8 cellular contexts compared by ENCODE assay signal in genomic region chr7:100888988-100889760, GRCh38. TPM values are rescaled to one million over a fixed set of nuclear protein-coding genes. Genes with fewer than 3 reads are reported as not detected.
A peak's percentile ranks its signal among the peaks of the same experiment; 100 is the strongest.
DNase-seq lines count a peak whose midpoint lies in the region; ATAC-seq and TF ChIP-seq lines count a peak whose summit lies in the region.

Gene UFSP1 (minus strand): TSS chr7:100889715. CDS start chr7:100889271, 444 bp downstream.

- H3K27ac ChIP-seq in AG04450 (ENCODE audit: low read depth, low read length) (peak within 1 kb of the TSS; percentile 75), gastrocnemius medialis (peak within 1 kb of the TSS; percentile 95 to 99 (median 97))

- CTCF ChIA-PET in AG04450 (lab: Charles Lee) = interaction anchor here (0.5 to 1.4 kb wide), 8 partner anchors 9 to 1437 kb away, joined by 3 to 13 read pairs (median 6); partner anchors contain the start of gene POP7
- CTCF ChIA-PET in activated CD4-positive, alpha-beta memory T cell treated with anti-CD3 and anti-CD28 coated beads for 36 hours (lab: Charles Lee) = interaction anchor here (0.6 to 3.1 kb wide), 15 partner anchors 9 to 355 kb away, joined by 3 to 19 read pairs (median 5); partner anchors contain the start of genes POP7, SLC12A9, SRRT and TRIM56

- peaks cover 22 to 40% of the 10 kb centered on the region in 2 donors for H3K4me1 ChIP-seq in gastrocnemius medialis

- H3K9me3 ChIP-seq in AG04450 (ENCODE audit: control insufficient read depth, insufficient read depth, low read length) = peaks cover 8% of the 10 kb centered on the region; the same call in 1 of the 2 replicates
- H3K9me3 ChIP-seq in gastrocnemius medialis = no peaks in the 10 kb centered on the region

- in situ Hi-C loops in GM18951 (cut with MboI; ENCODE audit: low sequenced_read_pairs, unreplicated experiment) (no loop called here), gastrocnemius medialis (cut with MboI; ENCODE audit: low sequenced_read_pairs in 4 of 4) (no loop called here)

- H3K9me3 Mint-ChIP-seq in activated CD4-positive, alpha-beta memory T cell treated with anti-CD3 and anti-CD28 coated beads for 36 hours = no peaks in the 10 kb centered on the region

- DNase-seq in AG04450 (ENCODE audit: low read depth, low spot score) = no peak
- DNase-seq in activated CD4-positive, alpha-beta memory T cell treated with anti-CD3 and anti-CD28 coated beads for 36 hours = no peak
- no peak for DNase-seq in left cardiac atrium
- DNase-seq in gastrocnemius medialis = peak in 1 of 2 donors; percentile 46
- no peak for DNase-seq in SKM-1 (lab: John Stamatoyannopoulos, UW; ENCODE audit: unreplicated experiment)

- H3K36me3 ChIP-seq in gastrocnemius medialis = peaks cover 0 to 45% of the 10 kb centered on the region in 2 donors

- no peaks in the 10 kb centered on the region for H3K27me3 ChIP-seq in AG04450 (ENCODE audit: control insufficient read depth, insufficient read depth, low read length)
- H3K27me3 ChIP-seq in gastrocnemius medialis = no peaks in the 10 kb centered on the region

- peaks cover 19% of the 10 kb centered on the region for H3K27me3 Mint-ChIP-seq in activated CD4-positive, alpha-beta memory T cell treated with anti-CD3 and anti-CD28 coated beads for 36 hours

- peaks cover 39% of the 10 kb centered on the region for H3K36me3 Mint-ChIP-seq in activated CD4-positive, alpha-beta memory T cell treated with anti-CD3 and anti-CD28 coated beads for 36 hours

- POLR2A ChIA-PET in AG04450 (lab: Yijun Ruan, JAX) = interaction anchor here (0.5 to 4.4 kb wide), 13 partner anchors 13 to 329 kb away, joined by 3 to 71 read pairs (median 5); partner anchors contain the start of genes EPHB4, FBXO24, LRCH4 and PLOD3
- POLR2A ChIA-PET in activated CD4-positive, alpha-beta memory T cell treated with anti-CD3 and anti-CD28 coated beads for 36 hours (lab: Charles Lee) = interaction anchor here (0.6 to 6.2 kb wide), 8 partner anchors 13 to 355 kb away, joined by 3 to 107 read pairs (median 4); partner anchors contain the start of genes FIS1, GNB2, PLOD3 and POP7

- ATAC-seq in HG03135 (IDR thresholded peaks at IDR 0.05; ENCODE audit: unreplicated experiment) = peak; percentile 31
- peak; percentile 58 to 59 for ATAC-seq in left cardiac atrium
- peak; percentile 49 to 59 for ATAC-seq in gastrocnemius medialis
- ATAC-seq in GM18870 (IDR thresholded peaks at IDR 0.05; ENCODE audit: unreplicated experiment) = no peak

- peak within 1 kb of the TSS; percentile 84 for H3K27ac Mint-ChIP-seq in activated CD4-positive, alpha-beta memory T cell treated with anti-CD3 and anti-CD28 coated beads for 36 hours

- TF ChIP-seq POLR2A in GM18951 (IDR thresholded peaks at IDR 0.05; ENCODE audit: extremely low read depth, insufficient read depth, insufficient read length) = peak; percentile 80
- TF ChIP-seq POLR2A in gastrocnemius medialis (IDR thresholded peaks at IDR 0.05) = no peak

- H3K4me3 Mint-ChIP-seq in activated CD4-positive, alpha-beta memory T cell treated with anti-CD3 and anti-CD28 coated beads for 36 hours = peak within 1 kb of the TSS; percentile 79

- TF ChIP-seq CTCF in AG04450 (IDR thresholded peaks at IDR 0.05; ENCODE audit: low read depth, low read length) (0 out of 2 replicates have a peak, but pooled peaks have one; percentile 5), gastrocnemius medialis (IDR thresholded peaks at IDR 0.05 in 4 of 5, conservative IDR thresholded peaks at IDR 0.05 in 1 of 5) (peak in 1 of 5 experiments; percentile 10)

- H3K4me3 ChIP-seq in AG04450 (ENCODE audit: low read depth, low read length) = peak within 1 kb of the TSS; percentile 72
- peak within 1 kb of the TSS; percentile 69 to 89 (median 85) for H3K4me3 ChIP-seq in gastrocnemius medialis

- peaks cover 49% of the 10 kb centered on the region for H3K4me1 Mint-ChIP-seq in activated CD4-positive, alpha-beta memory T cell treated with anti-CD3 and anti-CD28 coated beads for 36 hours (ENCODE audit: low read depth)

- intact Hi-C loops in activated CD4-positive, alpha-beta memory T cell treated with anti-CD3 and anti-CD28 coated beads for 36 hours (cut with micrococcal nuclease) = loop anchor here (1.0 to 5.0 kb wide), 2 partner anchors 14 to 283 kb away; partner anchors contain the start of gene SRRT
- intact Hi-C loops in left cardiac atrium (cut with DNase I) = no loop called here
- intact Hi-C loops in gastrocnemius medialis (cut with DNase I; ENCODE audit: low total_unique reads) = loop anchor here (1.0 kb wide), 1 partner anchor 14 kb away; the partner anchor contains the start of gene SRRT

RNA-seq across cellular contexts. Expression of gene UFSP1, which starts in this region (rescaled TPM):
- polyA plus RNA-seq in AG04450 (2011; rRNA removed) = 0.48 and 1.3 TPM in 2 replicates
- 1.7 and 2.8 TPM in 2 replicates for polyA minus RNA-seq in AG04450 (2011; rRNA and poly(A)+ RNA removed)
- 1 to 10 TPM; 1.5 to 2.0 TPM for total RNA-seq in activated CD4-positive, alpha-beta memory T cell treated with anti-CD3 and anti-CD28 coated beads for 36 hours
- total RNA-seq in left cardiac atrium (1 to 10 TPM; 2.7 to 4.3 TPM), gastrocnemius medialis (1 to 10 TPM; 2.0 to 7.1 (median 4.0) TPM)

Comparison
In these comparisons a context has a peak if more than half of its experiments do, and no peak if none do; other contexts are left out.
1. intact Hi-C loops: an anchor here in activated CD4-positive, alpha-beta memory T cell treated with anti-CD3 and anti-CD28 coated beads for 36 hours (1.0 to 5.0 kb wide) and gastrocnemius medialis (1.0 kb wide); none called in left cardiac atrium.